Comparison of ENCODE assay signal across 8 cellular contexts in genomic region chr4:158172558-158173258, GRCh38. TPM values are rescaled to one million over a fixed set of nuclear protein-coding genes. Genes with fewer than 3 reads are reported as not detected.
DNase-seq lines count a peak whose midpoint lies in the region; ATAC-seq, FAIRE-seq and TF ChIP-seq lines count a peak whose summit lies in the region.

GASK1B (minus strand) TSS chr4:158173025; CDS start chr4:158171375, 1,650 bp downstream.

- no peak within 1 kb of the TSS for H2BK20ac ChIP-seq in H1 (ENCODE audit: low read length)

- H3K4me1 Mint-ChIP-seq in T-cell, result peaks cover 1 to 6% (median 2%) of the 10 kb centered on the region in 3 donors

- DNase-seq in GM12864 (ENCODE audit: low read depth), result no peak
- DNase-seq in OCI-M2 (lab: John Stamatoyannopoulos, UW; ENCODE audit: unreplicated experiment), result peak; percentile 47
- no peak for DNase-seq in H1 (ENCODE audit: low read depth in 1 of 2, low spot score in 2 of 2)
- peak; percentile 74 for DNase-seq in mesendoderm
- no peak for DNase-seq in vagina (ENCODE audit: extremely low spot score in 2 of 2)
- no peak for DNase-seq in T-cell
- no peak for DNase-seq in activated naive CD4-positive, alpha-beta T cell treated with anti-CD3 and anti-CD28 coated beads, Interleukin-2, amount 50 U/mL, for 16 hours

- H3K9ac ChIP-seq in H1 (replicated peaks in 1 of 4; ENCODE audit: extremely low read depth in 1 of 4, low read depth in 3 of 4, low read length in 3 of 4) (no peak within 1 kb of the TSS), mesendoderm (ENCODE audit: low read length) (no peak within 1 kb of the TSS)

- no peak within 1 kb of the TSS for H3K4me2 ChIP-seq in H1 (ENCODE audit: insufficient read depth in 1 of 2, low read depth in 2 of 2, low read length in 2 of 2)
- no peak within 1 kb of the TSS for H3K4me2 ChIP-seq in mesendoderm (ENCODE audit: low read length)

- H3K23me2 ChIP-seq in H1 (ENCODE audit: low read depth, low read length), result no peaks in the 10 kb centered on the region

- no peak within 1 kb of the TSS for H3K18ac ChIP-seq in H1 (ENCODE audit: extremely low read depth, low read length)
- H3K18ac ChIP-seq in mesendoderm (ENCODE audit: low read length), result no peak within 1 kb of the TSS

- 0 out of 2 replicates have a peak within 1 kb of the TSS, but pooled peaks have one; percentile 71 for H2AFZ ChIP-seq in H1 (ENCODE audit: low read length)

- H3K23ac ChIP-seq in H1 (ENCODE audit: insufficient read length) (no peak within 1 kb of the TSS), mesendoderm (ENCODE audit: low read length) (no peak within 1 kb of the TSS)

- intact Hi-C loops in vagina (cut with DNase I), result loop anchor here (5.0 kb wide), 1 partner anchor 180 kb away; no protein-coding TSS in a partner anchor

- H3K9me3 Mint-ChIP-seq in T-cell, result no peaks in the 10 kb centered on the region

- H3K79me1 ChIP-seq in H1 (ENCODE audit: low read depth, low read length) (no peaks in the 10 kb centered on the region), mesendoderm (ENCODE audit: low read length) (no peaks in the 10 kb centered on the region)

- POLR2A ChIA-PET in H1 (lab: Charles Lee; ENCODE audit: partially characterized antibody), result no interaction called here
- POLR2A ChIA-PET in T-cell (lab: Charles Lee), result no interaction called here

- H3K9me3 ChIP-seq in H1 (ENCODE audit: insufficient read depth in 2 of 2, low read depth in 1 of 2, low read length in 1 of 2) (no peaks in the 10 kb centered on the region), vagina (no peaks in the 10 kb centered on the region)

- H3K27me3 ChIP-seq in H1 (replicated peaks in 1 of 4; ENCODE audit: control insufficient read depth in 3 of 4, extremely low read depth in 1 of 4, insufficient read depth in 3 of 4, low read length in 3 of 4) (no peaks in the 10 kb centered on the region), mesendoderm (ENCODE audit: insufficient read depth, low read length, poor library complexity) (no peaks in the 10 kb centered on the region), vagina (no peaks in the 10 kb centered on the region)

- no peak within 1 kb of the TSS for H3K4me3 Mint-ChIP-seq in T-cell

- H3K4ac ChIP-seq in H1 (replicated peaks; ENCODE audit: insufficient read length, low read depth, low read length), result no peak within 1 kb of the TSS
- no peak within 1 kb of the TSS for H3K4ac ChIP-seq in mesendoderm (ENCODE audit: low read depth, low read length)

- 52% methylated on average over 11 of the region's 11 CpGs; no CpG with 5 or more reads in 1 of the 2 experiments for WGBS in H1 (ENCODE audit: extremely low coverage in 1 of 2, insufficient coverage in 1 of 2, insufficient read length in 1 of 2, insufficient replicate concordance in 2 of 2, low coverage in 1 of 2, low lambda C conversion rate in 2 of 2, missing lambda C conversion rate in 1 of 2), 2 experiments
- no CpG with 5 or more reads among the region's 11 CpGs for WGBS in mesendoderm (ENCODE audit: extremely low coverage, insufficient coverage, low lambda C conversion rate)

- no peak within 1 kb of the TSS for H2BK12ac ChIP-seq in H1 (ENCODE audit: low read depth, low read length)

- H4K20me1 ChIP-seq in H1 (replicated peaks in 1 of 2; ENCODE audit: control insufficient read depth in 1 of 2, insufficient read depth in 2 of 2, low read length in 2 of 2), result no peaks in the 10 kb centered on the region

- TF ChIP-seq EP300 in H1 (IDR thresholded peaks at IDR 0.05; ENCODE audit: borderline replicate concordance in 1 of 2, low read depth in 2 of 2, low read length in 2 of 2), result no peak

- H4K91ac ChIP-seq in H1 (replicated peaks; ENCODE audit: insufficient read length, low read length), result no peak within 1 kb of the TSS

- H2BK5ac ChIP-seq in H1 (ENCODE audit: low read depth, low read length) (no peak within 1 kb of the TSS), mesendoderm (ENCODE audit: low read length) (no peak within 1 kb of the TSS)

- no peak within 1 kb of the TSS for H3K56ac ChIP-seq in H1 (replicated peaks; ENCODE audit: insufficient read length, low read depth, low read length)
- no peak within 1 kb of the TSS for H3K56ac ChIP-seq in mesendoderm (ENCODE audit: low read length)

- H2BK15ac ChIP-seq in H1 (ENCODE audit: low read length) (no peak within 1 kb of the TSS), mesendoderm (replicated peaks; ENCODE audit: low read depth) (no peak within 1 kb of the TSS)

- no peaks in the 10 kb centered on the region for H3K4me1 ChIP-seq in H1 (replicated peaks in 1 of 4; ENCODE audit: control insufficient read depth in 3 of 4, insufficient read depth in 4 of 4, low read length in 3 of 4)
- no peaks in the 10 kb centered on the region for H3K4me1 ChIP-seq in mesendoderm (ENCODE audit: control insufficient read depth, low read depth, low read length)
- H3K4me1 ChIP-seq in vagina, result peaks cover 37% of the 10 kb centered on the region

- no peaks in the 10 kb centered on the region for H3K79me2 ChIP-seq in H1 (ENCODE audit: control insufficient read depth in 1 of 2, insufficient read depth in 2 of 2, low read length in 2 of 2)
- no peaks in the 10 kb centered on the region for H3K79me2 ChIP-seq in mesendoderm (ENCODE audit: control insufficient read depth, insufficient read depth, low read length)

- peak; percentile 50 for TF ChIP-seq CTCF in GM12864 (IDR thresholded peaks at IDR 0.05; ENCODE audit: low read depth, low read length, missing control alignments)
- TF ChIP-seq CTCF in H1 (IDR thresholded peaks at IDR 0.05; ENCODE audit: control extremely low read depth in 1 of 3, insufficient read depth in 1 of 3, low read depth in 1 of 3, low read length in 3 of 3), result peak in 2 of 3 experiments; percentile 53 to 56; a peak in 2 of 4 replicates
- peak in 2 of 3 experiments; percentile 40 to 68 for TF ChIP-seq CTCF in vagina (IDR thresholded peaks at IDR 0.05)

- peak; percentile 66 for FAIRE-seq in H1 (lab: Jason Lieb, UNC)

- TF ChIP-seq POLR2A in H1 (IDR thresholded peaks at IDR 0.05; ENCODE audit: control extremely low read depth in 1 of 2, low read depth in 2 of 2, low read length in 2 of 2) (no peak), vagina (IDR thresholded peaks at IDR 0.05) (no peak)

- H3K27me3 Mint-ChIP-seq in T-cell, result peaks cover 23 to 28% of the 10 kb centered on the region in 2 donors

- H4K5ac ChIP-seq in H1 (ENCODE audit: insufficient read length, low read depth, low read length), result no peak within 1 kb of the TSS
- no peak within 1 kb of the TSS for H4K5ac ChIP-seq in mesendoderm (ENCODE audit: low read length)

- H2BK120ac ChIP-seq in H1 (replicated peaks; ENCODE audit: low read depth, low read length) (no peak within 1 kb of the TSS), mesendoderm (ENCODE audit: low read depth, low read length) (no peak within 1 kb of the TSS)

- no peaks in the 10 kb centered on the region for H3K36me3 Mint-ChIP-seq in T-cell

- no peak within 1 kb of the TSS for H3K27ac ChIP-seq in H1 (ENCODE audit: low read depth, low read length)
- no peak within 1 kb of the TSS for H3K27ac ChIP-seq in mesendoderm (ENCODE audit: low read depth, low read length)
- H3K27ac ChIP-seq in vagina, result peak within 1 kb of the TSS; percentile 77

- H3K27ac Mint-ChIP-seq in T-cell, result no peak within 1 kb of the TSS

- H4K8ac ChIP-seq in H1 (ENCODE audit: extremely low read depth, insufficient read depth, low read length) (no peak within 1 kb of the TSS), mesendoderm (ENCODE audit: low read depth, low read length) (no peak within 1 kb of the TSS)

- peak; percentile 73 to 77 for TF ChIP-seq RAD21 in H1 (IDR thresholded peaks at IDR 0.05 in 1 of 2, conservative IDR thresholded peaks at IDR 0.05 in 1 of 2; ENCODE audit: low read depth in 2 of 2, low read length in 2 of 2)

- no peak within 1 kb of the TSS for H3K4me3 ChIP-seq in GM12864 (ENCODE audit: low read depth, low read length)
- H3K4me3 ChIP-seq in H1 (ENCODE audit: extremely low read depth in 1 of 4, insufficient read depth in 2 of 4, low read depth in 3 of 4, low read length in 4 of 4), result no peak within 1 kb of the TSS
- no peak within 1 kb of the TSS for H3K4me3 ChIP-seq in mesendoderm (ENCODE audit: low read length)
- peak within 1 kb of the TSS; percentile 36 to 49 for H3K4me3 ChIP-seq in vagina

- H3K36me3 ChIP-seq in H1 (ENCODE audit: control insufficient read depth in 2 of 4, insufficient read depth in 4 of 4, low read length in 3 of 4), result no peaks in the 10 kb centered on the region
- H3K36me3 ChIP-seq in mesendoderm (ENCODE audit: control insufficient read depth, insufficient read depth, low read length), result no peaks in the 10 kb centered on the region
- no peaks in the 10 kb centered on the region for H3K36me3 ChIP-seq in vagina

- CTCF ChIA-PET in H1 (lab: Charles Lee; ENCODE audit: partially characterized antibody), result interaction anchor here (0.7 to 4.3 kb wide), 20 partner anchors 11 to 198 kb away, joined by 3 to 41 read pairs (median 8); no protein-coding TSS in a partner anchor
- CTCF ChIA-PET in T-cell (lab: Charles Lee), result no interaction called here

- H2AK5ac ChIP-seq in H1 (ENCODE audit: low read depth, low read length), result no peak within 1 kb of the TSS
- H2AK5ac ChIP-seq in mesendoderm (ENCODE audit: low read length), result no peak within 1 kb of the TSS

- peak; percentile 57 for ATAC-seq in HG03354 (IDR thresholded peaks at IDR 0.05; ENCODE audit: poor library complexity, severe bottlenecking, unreplicated experiment)
- no peak for ATAC-seq in T-cell (replicated peaks in 1 of 4)

- H3K14ac ChIP-seq in H1 (ENCODE audit: insufficient read length), result no peak within 1 kb of the TSS

TF ChIP-seq in H1, 55 proteins besides CTCF, POLR2A, EP300 and RAD21 (continues in another document):
- no peak for TF ChIP-seq NANOG (IDR thresholded peaks at IDR 0.05; ENCODE audit: insufficient read depth, low read depth, low read length, poor library complexity, severe bottlenecking)

RNA-seq across cellular contexts. Expression of gene GASK1B, which starts in this region (rescaled TPM):
- not detected in 2 replicates for total RNA-seq in H1 (2021; fragmentation: NEBNext Ultra II Directional; extraction: Animal tissue kit (Norgen Biotek cat#: 25700))
- polyA plus RNA-seq in H1 (2011; rRNA removed), result 0.02 TPM in 1 of 2 replicates, not detected in the other
- 0.03 TPM for polyA plus RNA-seq in H1 (2011; cell fraction: cytosol; rRNA removed)
- polyA plus RNA-seq in H1 (2011; cell fraction: nucleus; rRNA removed), result not detected
- polyA plus RNA-seq in H1 (2012, experiment 1 of 2), result 0.08 to 0.25 TPM in 2 of 4 replicates, not detected in the others
- polyA plus RNA-seq in H1 (2012, experiment 2 of 2), result not detected
- polyA plus RNA-seq in H1 (2013, experiment 1 of 2), result 0.02 TPM
- 0.06 TPM for polyA plus RNA-seq in H1 (2013, experiment 2 of 2)
- not detected in 2 replicates for polyA minus RNA-seq in H1 (2011; rRNA and poly(A)+ RNA removed)
- polyA minus RNA-seq in H1 (2011; cell fraction: cytosol; rRNA and poly(A)+ RNA removed), result not detected
- not detected for polyA minus RNA-seq in H1 (2011; cell fraction: nucleus; rRNA and poly(A)+ RNA removed)
- 0.06 TPM for polyA plus RNA-seq in mesendoderm (2013, experiment 1 of 2)
- polyA plus RNA-seq in mesendoderm (2013, experiment 2 of 2), result 0.03 TPM
- total RNA-seq in vagina, result 24.3 TPM
- total RNA-seq in T-cell, result under 1 TPM in 3 of 5 donors, not detected in 2; 0.30 to 0.57 (median 0.41) TPM

Comparison
In these comparisons a context has a peak if more than half of its experiments do, and no peak if none do; other contexts are left out.
1. RNA of gene GASK1B (total RNA-seq): 24.3 TPM in vagina (single experiment); 0.30 to 0.57 TPM in T-cell and not detected in H1; every median in the first group is over 10 times any median in the second.
2. DNase-seq: peak in OCI-M2 (single experiment) and mesendoderm (single experiment); none in GM12864 (single experiment), H1 (0 of 2), vagina (0 of 2), T-cell (0 of 34) and activated naive CD4-positive, alpha-beta T cell treated with anti-CD3 and anti-CD28 coated beads, Interleukin-2, amount 50 U/mL, for 16 hours (single experiment).
3. H3K4me3 ChIP-seq: peak in vagina (2 of 2); none in GM12864 (single experiment), H1 (0 of 4) and mesendoderm (single experiment).
4. Peak in every context shown above with its lines, with median percentiles within 50 percentile points of each other: CTCF ChIP-seq.